25 cellular contexts compared by ENCODE assay signal in genomic region chr3:53618524-53618906, GRCh38.
DNase-seq lines count a peak whose midpoint lies in the region; ATAC-seq, FAIRE-seq and TF ChIP-seq lines count a peak whose summit lies in the region.
"Had no signal": no experiment of that assay in that cellular context is flagged by ENCODE, and none has a peak within 500 bp of the region (broad histone marks: within the 10 kb centered on the region; RNA-seq: fewer than 3 reads in every experiment).

No MANE protein-coding gene starts in this region.

- ATAC-seq in left lung (peak; percentile 51), T-helper 17 cell (no peak)
- ATAC-seq: A549 had no signal

- H2AFZ ChIP-seq in neural progenitor cell (replicated peaks) (no peak overlapping the region), parathyroid adenoma (peak overlapping the region; percentile 69)

- no peak for FAIRE-seq in urothelium cell line (lab: Jason Lieb, UNC)
- FAIRE-seq: A549, G401.6, GM12891, GM19239 had no signal

- no peak overlapping the region for H3K4me3 ChIP-seq in colonic mucosa
- H3K4me3 ChIP-seq in left lung, result no peak overlapping the region
- no peak overlapping the region for H3K4me3 ChIP-seq in neural progenitor cell
- no peak overlapping the region for H3K4me3 ChIP-seq in parathyroid adenoma (ENCODE audit: low read depth, low read length)
- H3K4me3 ChIP-seq: A549; BLaER1 treated with 17β-estradiol and CSF1 and Interleukin-3, amounts not matched to agents 10 nM and 100 nM had no signal

- no peak for TF ChIP-seq CTCF in colonic mucosa (IDR thresholded peaks at IDR 0.05)
- TF ChIP-seq CTCF in left lung (IDR thresholded peaks at IDR 0.05), result no peak
- TF ChIP-seq CTCF in neural progenitor cell (IDR thresholded peaks at IDR 0.05), result no peak
- TF ChIP-seq CTCF in parathyroid adenoma (IDR thresholded peaks at IDR 0.05), result no peak

- intact Hi-C loops in colonic mucosa (cut with DNase I), result no loop called here
- intact Hi-C loops in left lung (cut with DNase I), result no loop called here

- no peaks in the 10 kb centered on the region for H3K9me3 Mint-ChIP-seq in neural progenitor cell
- H3K9me3 Mint-ChIP-seq: CD4-positive, alpha-beta memory T cell; CD8-positive, alpha-beta memory T cell had no signal

- no peaks in the 10 kb centered on the region for H3K9me3 ChIP-seq in colonic mucosa
- H3K9me3 ChIP-seq in left lung, result no peaks in the 10 kb centered on the region
- no peaks in the 10 kb centered on the region for H3K9me3 ChIP-seq in neural progenitor cell (ENCODE audit: low read depth)
- H3K9me3 ChIP-seq in parathyroid adenoma (ENCODE audit: control insufficient read depth, low read length), result no peaks in the 10 kb centered on the region
- no peaks in the 10 kb centered on the region for H3K9me3 ChIP-seq in T-helper 17 cell (ENCODE audit: control insufficient read depth, low read length, poor library complexity, severe bottlenecking)
- H3K9me3 ChIP-seq: A549 had no signal

- H3K27me3 Mint-ChIP-seq in neural progenitor cell (ENCODE audit: insufficient read depth, low read depth), result peaks cover 2% of the 10 kb centered on the region
- peaks cover 76% of the 10 kb centered on the region for H3K27me3 Mint-ChIP-seq in T-helper 17 cell

- no peaks in the 10 kb centered on the region for H3K36me3 Mint-ChIP-seq in neural progenitor cell
- no peaks in the 10 kb centered on the region for H3K36me3 Mint-ChIP-seq in T-helper 17 cell (ENCODE audit: low read depth)
- H3K36me3 Mint-ChIP-seq: CD14-positive monocyte; CD4-positive, alpha-beta memory T cell; CD4-positive, CD25-positive, alpha-beta regulatory T cell; CD8-positive, alpha-beta memory T cell had no signal

- H3K9ac ChIP-seq in colonic mucosa (ENCODE audit: low read depth in 2 of 2, low read length in 2 of 2) (no peak overlapping the region), neural progenitor cell (no peak overlapping the region), parathyroid adenoma (no peak overlapping the region)
- H3K9ac ChIP-seq: BLaER1 treated with 17β-estradiol and CSF1 and Interleukin-3, amounts not matched to agents 10 nM and 100 nM had no signal

- DNase-seq in colonic mucosa (peak; percentile 21), left lung (no peak), neural progenitor cell (ENCODE audit: low spot score) (no peak), urothelium cell line (ENCODE audit: low spot score) (no peak), NCI-H526 treated with DMSO at 0.1 percent for 48 hours (lab: John Stamatoyannopoulos, UW) (no peak), iPS-NIHi11 (ENCODE audit: low spot score) (no peak), T-helper 17 cell (no peak)
- DNase-seq: AML-193; CD4-positive, alpha-beta memory T cell; CD4-positive, CD25-positive, alpha-beta regulatory T cell; CD8-positive, alpha-beta memory T cell; COR-L47; DMS 273 treated with DMSO at 0.1 percent for 48 hours; DMS153; DMS79 treated with DMSO at 0.1 percent for 48 hours; GF-D8 had no signal

- H3K27ac ChIP-seq in colonic mucosa (no peak overlapping the region), left lung (no peak overlapping the region), neural progenitor cell (no peak overlapping the region), parathyroid adenoma (peak overlapping the region; percentile 64)
- H3K27ac ChIP-seq: 22Rv1; A549; BLaER1 treated with 17β-estradiol and CSF1 and Interleukin-3, amounts not matched to agents 10 nM and 100 nM had no signal

- no peaks in the 10 kb centered on the region for H4K20me1 ChIP-seq in neural progenitor cell (ENCODE audit: low read depth)
- H4K20me1 ChIP-seq: BLaER1 treated with 17β-estradiol and CSF1 and Interleukin-3, amounts not matched to agents 10 nM and 100 nM had no signal

- no peak overlapping the region for H3K4me3 Mint-ChIP-seq in neural progenitor cell
- no peak overlapping the region for H3K4me3 Mint-ChIP-seq in T-helper 17 cell
- H3K4me3 Mint-ChIP-seq: B cell; CD14-positive monocyte; CD4-positive, alpha-beta memory T cell; CD4-positive, CD25-positive, alpha-beta regulatory T cell; CD8-positive, alpha-beta memory T cell had no signal

- no peaks in the 10 kb centered on the region for H3K27me3 ChIP-seq in colonic mucosa
- no peaks in the 10 kb centered on the region for H3K27me3 ChIP-seq in left lung
- no peaks in the 10 kb centered on the region for H3K27me3 ChIP-seq in neural progenitor cell
- H3K27me3 ChIP-seq in parathyroid adenoma (ENCODE audit: control insufficient read depth, insufficient read depth, low read length), result no peaks in the 10 kb centered on the region
- H3K27me3 ChIP-seq: BLaER1 treated with 17β-estradiol and CSF1 and Interleukin-3, amounts not matched to agents 10 nM and 100 nM had no signal

- H3K79me2 ChIP-seq in neural progenitor cell (ENCODE audit: low read depth) (no peaks in the 10 kb centered on the region), parathyroid adenoma (no peaks in the 10 kb centered on the region)

- H3K4me1 Mint-ChIP-seq in neural progenitor cell (peaks cover 7% of the 10 kb centered on the region), T-helper 17 cell (no peaks in the 10 kb centered on the region)
- H3K4me1 Mint-ChIP-seq: CD4-positive, alpha-beta memory T cell; CD4-positive, CD25-positive, alpha-beta regulatory T cell; CD8-positive, alpha-beta memory T cell had no signal

- H3K36me3 ChIP-seq in colonic mucosa (no peaks in the 10 kb centered on the region), left lung (no peaks in the 10 kb centered on the region), neural progenitor cell (no peaks in the 10 kb centered on the region), parathyroid adenoma (ENCODE audit: control insufficient read depth, insufficient read depth, low read length) (no peaks in the 10 kb centered on the region)
- H3K36me3 ChIP-seq: BLaER1 treated with 17β-estradiol and CSF1 and Interleukin-3, amounts not matched to agents 10 nM and 100 nM had no signal

- peak overlapping the region; percentile 60 for H3K27ac Mint-ChIP-seq in neural progenitor cell
- no peak overlapping the region for H3K27ac Mint-ChIP-seq in T-helper 17 cell
- H3K27ac Mint-ChIP-seq: B cell; CD14-positive monocyte; CD4-positive, alpha-beta memory T cell; CD4-positive, CD25-positive, alpha-beta regulatory T cell; CD8-positive, alpha-beta memory T cell had no signal

- H3K4me1 ChIP-seq in colonic mucosa (peaks cover 5% of the 10 kb centered on the region), left lung (no peaks in the 10 kb centered on the region), neural progenitor cell (peaks cover 5% of the 10 kb centered on the region), parathyroid adenoma (peaks cover 19% of the 10 kb centered on the region)
- H3K4me1 ChIP-seq: A549 had no signal

- H3F3A ChIP-seq in neural progenitor cell (ENCODE audit: low read depth), result no peaks in the 10 kb centered on the region

- H3K4me2 ChIP-seq in neural progenitor cell (no peak overlapping the region), parathyroid adenoma (ENCODE audit: low read length) (peak overlapping the region; percentile 52)
- H3K4me2 ChIP-seq: A549 had no signal
